In genomic region chr15:52528465-52529288, GRCh38 we compare ENCODE assay signal across 1 cellular context.
TF ChIP-seq lines count a peak whose summit lies in the region.

Gene MYO5A (minus strand): TSS chr15:52528880. CDS start chr15:52528806, 74 bp downstream.

TF ChIP-seq in A549, 52 proteins besides CTCF, POLR2A, EP300 and RAD21 (continued from another document):
- TF ChIP-seq CHD2 (IDR thresholded peaks at IDR 0.05; ENCODE audit: low read length, partially characterized antibody) (no peak), ZSCAN20 (CRISPR knock-in tag; IDR thresholded peaks at IDR 0.05) (no peak), GATA3 (IDR thresholded peaks at IDR 0.05; ENCODE audit: borderline replicate concordance) (no peak), HMGXB4 (CRISPR knock-in tag; IDR thresholded peaks at IDR 0.05; ENCODE audit: borderline replicate concordance) (no peak; the same call in 1 of the 2 replicates), MAX (IDR thresholded peaks at IDR 0.05) (peak; percentile 49; the same call in 1 of the 2 replicates), CHD4 (IDR thresholded peaks at IDR 0.05; ENCODE audit: borderline replicate concordance) (no peak), NFE2L2 (conservative IDR thresholded peaks at IDR 0.05; ENCODE audit: low read length) (no peak), PHF8 (IDR thresholded peaks at IDR 0.05; ENCODE audit: borderline replicate concordance, low read depth) (peak; percentile 67), JUN (IDR thresholded peaks at IDR 0.05) (peak; percentile 50 to 83), FOSL2 (IDR thresholded peaks at IDR 0.05) (no peak), FOSL2 (CRISPR knock-in tag; IDR thresholded peaks at IDR 0.05) (no peak), MAZ (IDR thresholded peaks at IDR 0.05; ENCODE audit: borderline replicate concordance, low read depth, low read length) (no peak)
